2 cellular contexts compared by ENCODE assay signal in the genomic region with DNA sequence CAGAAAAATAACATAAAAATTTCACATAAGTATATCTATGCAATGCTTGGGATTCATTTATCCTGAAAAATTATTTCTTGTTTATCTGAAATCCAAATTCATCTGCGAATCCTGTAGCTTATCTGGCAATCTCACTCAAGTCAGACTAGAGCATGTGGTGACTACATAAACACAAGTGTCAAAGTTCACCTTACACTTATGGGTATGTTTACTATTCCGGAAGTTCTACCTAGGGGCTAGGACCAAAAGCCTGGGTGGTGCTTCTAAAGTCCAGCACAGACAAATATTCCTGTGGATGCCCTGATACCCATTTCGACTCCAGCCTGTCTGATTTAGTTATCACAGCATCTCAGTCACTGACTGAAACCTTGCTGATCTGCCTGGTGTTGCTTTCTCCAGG.
TF ChIP-seq lines count a peak whose summit lies in the region.

No MANE protein-coding gene starts in this region.

TF ChIP-seq in HepG2, 621 proteins besides CTCF, POLR2A, EP300 and RAD21 (continues in another document):
- TF ChIP-seq, protein P1, sequence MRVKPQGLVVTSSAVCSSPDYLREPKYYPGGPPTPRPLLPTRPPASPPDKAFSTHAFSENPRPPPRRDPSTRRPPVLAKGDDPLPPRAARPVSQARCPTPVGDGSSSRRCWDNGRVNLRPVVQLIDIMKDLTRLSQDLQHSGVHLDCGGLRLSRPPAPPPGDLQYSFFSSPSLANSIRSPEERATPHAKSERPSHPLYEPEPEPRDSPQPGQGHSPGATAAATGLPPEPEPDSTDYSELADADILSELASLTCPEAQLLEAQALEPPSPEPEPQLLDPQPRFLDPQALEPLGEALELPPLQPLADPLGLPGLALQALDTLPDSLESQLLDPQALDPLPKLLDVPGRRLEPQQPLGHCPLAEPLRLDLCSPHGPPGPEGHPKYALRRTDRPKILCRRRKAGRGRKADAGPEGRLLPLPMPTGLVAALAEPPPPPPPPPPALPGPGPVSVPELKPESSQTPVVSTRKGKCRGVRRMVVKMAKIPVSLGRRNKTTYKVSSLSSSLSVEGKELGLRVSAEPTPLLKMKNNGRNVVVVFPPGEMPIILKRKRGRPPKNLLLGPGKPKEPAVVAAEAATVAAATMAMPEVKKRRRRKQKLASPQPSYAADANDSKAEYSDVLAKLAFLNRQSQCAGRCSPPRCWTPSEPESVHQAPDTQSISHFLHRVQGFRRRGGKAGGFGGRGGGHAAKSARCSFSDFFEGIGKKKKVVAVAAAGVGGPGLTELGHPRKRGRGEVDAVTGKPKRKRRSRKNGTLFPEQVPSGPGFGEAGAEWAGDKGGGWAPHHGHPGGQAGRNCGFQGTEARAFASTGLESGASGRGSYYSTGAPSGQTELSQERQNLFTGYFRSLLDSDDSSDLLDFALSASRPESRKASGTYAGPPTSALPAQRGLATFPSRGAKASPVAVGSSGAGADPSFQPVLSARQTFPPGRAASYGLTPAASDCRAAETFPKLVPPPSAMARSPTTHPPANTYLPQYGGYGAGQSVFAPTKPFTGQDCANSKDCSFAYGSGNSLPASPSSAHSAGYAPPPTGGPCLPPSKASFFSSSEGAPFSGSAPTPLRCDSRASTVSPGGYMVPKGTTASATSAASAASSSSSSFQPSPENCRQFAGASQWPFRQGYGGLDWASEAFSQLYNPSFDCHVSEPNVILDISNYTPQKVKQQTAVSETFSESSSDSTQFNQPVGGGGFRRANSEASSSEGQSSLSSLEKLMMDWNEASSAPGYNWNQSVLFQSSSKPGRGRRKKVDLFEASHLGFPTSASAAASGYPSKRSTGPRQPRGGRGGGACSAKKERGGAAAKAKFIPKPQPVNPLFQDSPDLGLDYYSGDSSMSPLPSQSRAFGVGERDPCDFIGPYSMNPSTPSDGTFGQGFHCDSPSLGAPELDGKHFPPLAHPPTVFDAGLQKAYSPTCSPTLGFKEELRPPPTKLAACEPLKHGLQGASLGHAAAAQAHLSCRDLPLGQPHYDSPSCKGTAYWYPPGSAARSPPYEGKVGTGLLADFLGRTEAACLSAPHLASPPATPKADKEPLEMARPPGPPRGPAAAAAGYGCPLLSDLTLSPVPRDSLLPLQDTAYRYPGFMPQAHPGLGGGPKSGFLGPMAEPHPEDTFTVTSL (CRISPR knock-in tag; IDR thresholded peaks at IDR 0.05; ENCODE audit: borderline replicate concordance), result peak; percentile 30; the same call in 1 of the 2 replicates
- TF ChIP-seq ZNF713 (CRISPR knock-in tag; IDR thresholded peaks at IDR 0.05) (no peak), ZFP82 (CRISPR knock-in tag; IDR thresholded peaks at IDR 0.05; ENCODE audit: borderline replicate concordance) (no peak), ZNF446 (CRISPR knock-in tag; IDR thresholded peaks at IDR 0.05) (no peak), ZNF550 (CRISPR knock-in tag; IDR thresholded peaks at IDR 0.05; ENCODE audit: borderline replicate concordance) (no peak), ZSCAN9 (CRISPR knock-in tag; IDR thresholded peaks at IDR 0.05; ENCODE audit: borderline replicate concordance) (no peak), NR2F6 (IDR thresholded peaks at IDR 0.05) (no peak), NR2F6 (CRISPR knock-in tag; IDR thresholded peaks at IDR 0.05) (peak; percentile 29; the same call in 1 of the 2 replicates), ZNF781 (CRISPR knock-in tag; IDR thresholded peaks at IDR 0.05; ENCODE audit: borderline replicate concordance, not compliant biosample characterization) (no peak), GTF3A (CRISPR knock-in tag; conservative IDR thresholded peaks at IDR 0.05) (no peak), SRY (CRISPR knock-in tag; IDR thresholded peaks at IDR 0.05) (no peak), ATF1 (CRISPR knock-in tag; IDR thresholded peaks at IDR 0.05) (no peak), CHD2 (IDR thresholded peaks at IDR 0.05; ENCODE audit: low read depth, low read length) (no peak), ELF3 (CRISPR knock-in tag; IDR thresholded peaks at IDR 0.05) (0 out of 2 replicates have a peak, but pooled peaks have one; percentile 18), RXRB (CRISPR knock-in tag; IDR thresholded peaks at IDR 0.05; ENCODE audit: borderline replicate concordance) (no peak), ASH2L (IDR thresholded peaks at IDR 0.05; ENCODE audit: insufficient read length, low read depth, low read length) (no peak), PRMT3 (CRISPR knock-in tag; IDR thresholded peaks at IDR 0.05; ENCODE audit: borderline replicate concordance, low read depth) (no peak), ZNF547 (CRISPR knock-in tag; IDR thresholded peaks at IDR 0.05) (no peak), ZNF737 (CRISPR knock-in tag; IDR thresholded peaks at IDR 0.05; ENCODE audit: borderline replicate concordance) (no peak), FOXJ3 (CRISPR knock-in tag; IDR thresholded peaks at IDR 0.05; ENCODE audit: borderline replicate concordance) (0 out of 2 replicates have a peak, but pooled peaks have one; percentile 55), ZNF761 (CRISPR knock-in tag; conservative IDR thresholded peaks at IDR 0.05) (no peak), ZNF839 (CRISPR knock-in tag; IDR thresholded peaks at IDR 0.05; ENCODE audit: borderline replicate concordance) (no peak), YY1 (IDR thresholded peaks at IDR 0.05; ENCODE audit: insufficient read depth, insufficient replicate concordance, low read depth, low read length) (no peak), ZBTB21 (CRISPR knock-in tag; IDR thresholded peaks at IDR 0.05) (no peak), TAF15 (IDR thresholded peaks at IDR 0.05; ENCODE audit: low read depth, low read length, poor library complexity, severe bottlenecking) (no peak), POGZ (CRISPR knock-in tag; IDR thresholded peaks at IDR 0.05) (no peak)
- TF ChIP-seq, protein P2, sequence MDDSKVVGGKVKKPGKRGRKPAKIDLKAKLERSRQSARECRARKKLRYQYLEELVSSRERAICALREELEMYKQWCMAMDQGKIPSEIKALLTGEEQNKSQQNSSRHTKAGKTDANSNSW (CRISPR knock-in tag; IDR thresholded peaks at IDR 0.05; ENCODE audit: borderline replicate concordance), result no peak
- TF ChIP-seq, protein P3, sequence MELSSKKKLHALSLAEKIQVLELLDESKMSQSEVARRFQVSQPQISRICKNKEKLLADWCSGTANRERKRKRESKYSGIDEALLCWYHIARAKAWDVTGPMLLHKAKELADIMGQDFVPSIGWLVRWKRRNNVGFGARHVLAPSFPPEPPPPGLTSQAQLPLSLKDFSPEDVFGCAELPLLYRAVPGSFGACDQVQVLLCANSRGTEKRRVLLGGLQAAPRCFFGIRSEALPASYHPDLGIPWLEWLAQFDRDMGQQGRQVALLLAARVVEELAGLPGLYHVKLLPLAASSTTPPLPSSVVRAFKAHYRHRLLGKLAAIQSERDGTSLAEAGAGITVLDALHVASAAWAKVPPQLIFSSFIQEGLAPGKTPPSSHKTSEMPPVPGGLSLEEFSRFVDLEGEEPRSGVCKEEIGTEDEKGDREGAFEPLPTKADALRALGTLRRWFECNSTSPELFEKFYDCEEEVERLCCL (CRISPR knock-in tag; IDR thresholded peaks at IDR 0.05; ENCODE audit: borderline replicate concordance), result no peak

TF ChIP-seq in K562, 482 proteins besides CTCF, POLR2A, EP300 and RAD21:
- TF ChIP-seq RBM22 (IDR thresholded peaks at IDR 0.05; ENCODE audit: low read depth, low read length, poor library complexity, severe bottlenecking) (no peak), SRF (CRISPR knock-in tag; IDR thresholded peaks at IDR 0.05) (0 out of 4 replicates have a peak, but pooled peaks of 1 of the 2 experiments have one; percentile 25), SAFB2 (IDR thresholded peaks at IDR 0.05; ENCODE audit: borderline replicate concordance, low read depth, low read length, severe bottlenecking) (no peak), RNF2 (IDR thresholded peaks at IDR 0.05) (no peak), ZNF699 (CRISPR knock-in tag; IDR thresholded peaks at IDR 0.05; ENCODE audit: insufficient replicate concordance) (no peak), XRCC3 (IDR thresholded peaks at IDR 0.05) (no peak), NR2C1 (IDR thresholded peaks at IDR 0.05) (no peak), NR2C1 (tag; IDR thresholded peaks at IDR 0.05) (peak; percentile 59; the same call in 1 of the 2 replicates)
- TF ChIP-seq, protein P4, sequence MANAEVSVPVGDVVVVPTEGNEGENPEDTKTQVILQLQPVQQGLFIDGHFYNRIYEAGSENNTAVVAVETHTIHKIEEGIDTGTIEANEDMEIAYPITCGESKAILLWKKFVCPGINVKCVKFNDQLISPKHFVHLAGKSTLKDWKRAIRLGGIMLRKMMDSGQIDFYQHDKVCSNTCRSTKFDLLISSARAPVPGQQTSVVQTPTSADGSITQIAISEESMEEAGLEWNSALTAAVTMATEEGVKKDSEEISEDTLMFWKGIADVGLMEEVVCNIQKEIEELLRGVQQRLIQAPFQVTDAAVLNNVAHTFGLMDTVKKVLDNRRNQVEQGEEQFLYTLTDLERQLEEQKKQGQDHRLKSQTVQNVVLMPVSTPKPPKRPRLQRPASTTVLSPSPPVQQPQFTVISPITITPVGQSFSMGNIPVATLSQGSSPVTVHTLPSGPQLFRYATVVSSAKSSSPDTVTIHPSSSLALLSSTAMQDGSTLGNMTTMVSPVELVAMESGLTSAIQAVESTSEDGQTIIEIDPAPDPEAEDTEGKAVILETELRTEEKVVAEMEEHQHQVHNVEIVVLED (CRISPR knock-in tag; IDR thresholded peaks at IDR 0.05), result no peak
- TF ChIP-seq, protein P5, sequence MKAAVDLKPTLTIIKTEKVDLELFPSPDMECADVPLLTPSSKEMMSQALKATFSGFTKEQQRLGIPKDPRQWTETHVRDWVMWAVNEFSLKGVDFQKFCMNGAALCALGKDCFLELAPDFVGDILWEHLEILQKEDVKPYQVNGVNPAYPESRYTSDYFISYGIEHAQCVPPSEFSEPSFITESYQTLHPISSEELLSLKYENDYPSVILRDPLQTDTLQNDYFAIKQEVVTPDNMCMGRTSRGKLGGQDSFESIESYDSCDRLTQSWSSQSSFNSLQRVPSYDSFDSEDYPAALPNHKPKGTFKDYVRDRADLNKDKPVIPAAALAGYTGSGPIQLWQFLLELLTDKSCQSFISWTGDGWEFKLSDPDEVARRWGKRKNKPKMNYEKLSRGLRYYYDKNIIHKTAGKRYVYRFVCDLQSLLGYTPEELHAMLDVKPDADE (conservative IDR thresholded peaks at IDR 0.05; ENCODE audit: control insufficient read depth, low read depth, low read length), result no peak
- TF ChIP-seq, protein P6, sequence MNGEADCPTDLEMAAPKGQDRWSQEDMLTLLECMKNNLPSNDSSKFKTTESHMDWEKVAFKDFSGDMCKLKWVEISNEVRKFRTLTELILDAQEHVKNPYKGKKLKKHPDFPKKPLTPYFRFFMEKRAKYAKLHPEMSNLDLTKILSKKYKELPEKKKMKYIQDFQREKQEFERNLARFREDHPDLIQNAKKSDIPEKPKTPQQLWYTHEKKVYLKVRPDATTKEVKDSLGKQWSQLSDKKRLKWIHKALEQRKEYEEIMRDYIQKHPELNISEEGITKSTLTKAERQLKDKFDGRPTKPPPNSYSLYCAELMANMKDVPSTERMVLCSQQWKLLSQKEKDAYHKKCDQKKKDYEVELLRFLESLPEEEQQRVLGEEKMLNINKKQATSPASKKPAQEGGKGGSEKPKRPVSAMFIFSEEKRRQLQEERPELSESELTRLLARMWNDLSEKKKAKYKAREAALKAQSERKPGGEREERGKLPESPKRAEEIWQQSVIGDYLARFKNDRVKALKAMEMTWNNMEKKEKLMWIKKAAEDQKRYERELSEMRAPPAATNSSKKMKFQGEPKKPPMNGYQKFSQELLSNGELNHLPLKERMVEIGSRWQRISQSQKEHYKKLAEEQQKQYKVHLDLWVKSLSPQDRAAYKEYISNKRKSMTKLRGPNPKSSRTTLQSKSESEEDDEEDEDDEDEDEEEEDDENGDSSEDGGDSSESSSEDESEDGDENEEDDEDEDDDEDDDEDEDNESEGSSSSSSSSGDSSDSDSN (IDR thresholded peaks at IDR 0.05; ENCODE audit: borderline replicate concordance in 1 of 2, low read depth in 2 of 2, low read length in 2 of 2), result no peak
TF ChIP-seq in K562: peak in this region for 2.
